9 cellular contexts compared by ENCODE assay signal in genomic region chr1:40825430-40825778, GRCh38. TPM values are rescaled to one million over a fixed set of nuclear protein-coding genes. Genes with fewer than 3 reads are reported as not detected.
A peak's percentile ranks its signal among the peaks of the same experiment; 100 is the strongest.
DNase-seq lines count a peak whose midpoint lies in the region; ATAC-seq, FAIRE-seq and TF ChIP-seq lines count a peak whose summit lies in the region.
"Had no signal": no experiment of that assay in that cellular context is flagged by ENCODE, and none has a peak within 500 bp of the region (broad histone marks: within the 10 kb centered on the region; RNA-seq: fewer than 3 reads in every experiment).

No MANE protein-coding gene starts in this region.

- POLR2A ChIA-PET in AG04450 (lab: Yijun Ruan, JAX), result interaction anchor here (0.6 to 1.5 kb wide), 2 partner anchors 57 to 134 kb away, joined by 3 to 5 read pairs; partner anchors contain the start of gene NFYC

- DNase-seq in AG04450 (ENCODE audit: low read depth, low spot score), result no peak
- peak; percentile 45 for DNase-seq in GM12892 (ENCODE audit: insufficient read length)
- peak; percentile 58 for DNase-seq in Karpas-422
- DNase-seq in NCI-H2227 (lab: John Stamatoyannopoulos, UW; ENCODE audit: unreplicated experiment), result no peak
- no peak for DNase-seq in MM.1S
- DNase-seq in tibial artery, result no peak
- DNase-seq: activated CD8-positive, alpha-beta memory T cell treated with anti-CD3 and anti-CD28 coated beads, Interleukin-2, amount 50 U/mL, for 4 hours had no signal

- intact Hi-C loops in tibial artery (cut with DNase I; ENCODE audit: low total_unique reads), result no loop called here

- peak overlapping the region; percentile 49 for H3K9ac ChIP-seq in Karpas-422 (ENCODE audit: low read length)
- peak overlapping the region; percentile 37 for H3K9ac ChIP-seq in iPS-15b (ENCODE audit: low read depth, low read length)
- H3K9ac ChIP-seq in MM.1S (ENCODE audit: low read length), result no peak overlapping the region

- no peak overlapping the region for H2AFZ ChIP-seq in Karpas-422 (ENCODE audit: low read length)
- no peak overlapping the region for H2AFZ ChIP-seq in MM.1S (ENCODE audit: low read length)

- peaks cover 15% of the 10 kb centered on the region for H3K27me3 ChIP-seq in AG04450 (ENCODE audit: control insufficient read depth, insufficient read depth, low read length)
- H3K27me3 ChIP-seq in Karpas-422 (ENCODE audit: low read length), result no peaks in the 10 kb centered on the region
- no peaks in the 10 kb centered on the region for H3K27me3 ChIP-seq in iPS-15b (ENCODE audit: control insufficient read depth, insufficient read depth, low read length)
- H3K27me3 ChIP-seq in MM.1S (replicated peaks; ENCODE audit: insufficient read depth, low read length), result 0 out of 2 replicates have a peak, but pooled peaks cover 4% of the 10 kb centered on the region
- H3K27me3 ChIP-seq in tibial artery, result no peaks in the 10 kb centered on the region

- peaks cover 58% of the 10 kb centered on the region for H3K4me1 ChIP-seq in Karpas-422 (ENCODE audit: low read length)
- peaks cover 7% of the 10 kb centered on the region for H3K4me1 ChIP-seq in iPS-15b (ENCODE audit: control insufficient read depth, insufficient read depth, low read length)
- H3K4me1 ChIP-seq in MM.1S (ENCODE audit: low read length), result no peaks in the 10 kb centered on the region
- H3K4me1 ChIP-seq in tibial artery, result peaks cover 0 to 40% (median 25%) of the 10 kb centered on the region in 4 donors

- H3K36me3 ChIP-seq in Karpas-422 (ENCODE audit: insufficient read depth, low read length) (no peaks in the 10 kb centered on the region), iPS-15b (ENCODE audit: control insufficient read depth, insufficient read depth, low read length) (no peaks in the 10 kb centered on the region), MM.1S (replicated peaks; ENCODE audit: insufficient read depth, low read length) (no peaks in the 10 kb centered on the region), tibial artery (no peaks in the 10 kb centered on the region)

- CTCF ChIA-PET in AG04450 (lab: Charles Lee), result interaction anchor here (1.0 to 1.7 kb wide), 2 partner anchors 24 to 28 kb away, joined by 3 to 5 read pairs; no protein-coding TSS in a partner anchor

- FAIRE-seq in GM12892 (lab: Jason Lieb, UNC), result no peak

- H3K4me2 ChIP-seq in Karpas-422 (ENCODE audit: low read depth, low read length, poor library complexity, severe bottlenecking) (peak overlapping the region; percentile 45), MM.1S (ENCODE audit: low read depth, low read length) (no peak overlapping the region)

- H3K9me2 ChIP-seq in Karpas-422 (replicated peaks; ENCODE audit: insufficient read depth, low read length) (no peaks in the 10 kb centered on the region), MM.1S (replicated peaks; ENCODE audit: insufficient read depth, low read length) (no peaks in the 10 kb centered on the region)

- TF ChIP-seq POLR2A in GM12892 (IDR thresholded peaks at IDR 0.05; ENCODE audit: low read depth, low read length), result no peak

- H3K27ac ChIP-seq in AG04450 (ENCODE audit: low read depth, low read length) (peak overlapping the region; percentile 47), Karpas-422 (ENCODE audit: low read length) (peak overlapping the region; percentile 39), MM.1S (ENCODE audit: low read length) (no peak overlapping the region), tibial artery (peak overlapping the region in 1 of 2 donors; percentile 28)

- H3F3A ChIP-seq in MM.1S (ENCODE audit: insufficient read depth, low read length), result no peaks in the 10 kb centered on the region

- H3K4me3 ChIP-seq in AG04450 (ENCODE audit: low read depth, low read length) (no peak overlapping the region), Karpas-422 (ENCODE audit: low read length) (no peak overlapping the region), iPS-15b (ENCODE audit: low read depth, low read length) (peak overlapping the region; percentile 18), MM.1S (ENCODE audit: low read length) (no peak overlapping the region), tibial artery (no peak overlapping the region)

- H4K20me1 ChIP-seq in Karpas-422 (ENCODE audit: insufficient read depth, low read depth, low read length), result no peaks in the 10 kb centered on the region
- H4K20me1 ChIP-seq in MM.1S (ENCODE audit: insufficient read depth, low read length), result no peaks in the 10 kb centered on the region

- TF ChIP-seq CTCF in AG04450 (IDR thresholded peaks at IDR 0.05; ENCODE audit: low read depth, low read length) (no peak), MM.1S (IDR thresholded peaks at IDR 0.05; ENCODE audit: low read length) (no peak), tibial artery (IDR thresholded peaks at IDR 0.05) (no peak)

- no peak for ATAC-seq in HG02973 (IDR thresholded peaks at IDR 0.05; ENCODE audit: unreplicated experiment)

- H3K79me2 ChIP-seq in Karpas-422 (ENCODE audit: low read length) (no peaks in the 10 kb centered on the region), MM.1S (ENCODE audit: low read length) (no peaks in the 10 kb centered on the region)

- H3K9me3 ChIP-seq in AG04450 (ENCODE audit: control insufficient read depth, insufficient read depth, low read length) (no peaks in the 10 kb centered on the region), Karpas-422 (ENCODE audit: low read length) (no peaks in the 10 kb centered on the region), iPS-15b (ENCODE audit: control insufficient read depth, insufficient read depth, low read length) (no peaks in the 10 kb centered on the region), MM.1S (replicated peaks; ENCODE audit: insufficient read depth, low read length) (no peaks in the 10 kb centered on the region), tibial artery (no peaks in the 10 kb centered on the region)

RNA-seq across cellular contexts. Expression of gene CITED4, which starts 36.8 kb away (rescaled TPM):
- 0.53 and 0.98 TPM in 2 replicates for polyA plus RNA-seq in AG04450 (2011; rRNA removed)
- polyA minus RNA-seq in AG04450 (2011; rRNA and poly(A)+ RNA removed), result 0.35 and 0.74 TPM in 2 replicates
- polyA plus RNA-seq in GM12892 (2012; ENCODE audit: missing spikeins), result not detected
- total RNA-seq in Karpas-422 (2014; rRNA removed; shearing (Covaris generic); ENCODE audit: low replicate concordance), result not detected in 2 replicates

RNA-seq across cellular contexts. Expression of gene KCNQ4, which starts 41.8 kb away (rescaled TPM):
- 0.04 TPM in 1 of 2 replicates, not detected in the other for polyA plus RNA-seq in AG04450 (2011; rRNA removed)
- polyA minus RNA-seq in AG04450 (2011; rRNA and poly(A)+ RNA removed), result not detected in 2 replicates
- 0.17 TPM for polyA plus RNA-seq in GM12892 (2012; ENCODE audit: missing spikeins)
- total RNA-seq in Karpas-422 (2014; rRNA removed; shearing (Covaris generic); ENCODE audit: low replicate concordance), result 2.3 and 3.2 TPM in 2 replicates

Comparison
In these comparisons a context has a peak if more than half of its experiments do, and no peak if none do; other contexts are left out.
1. DNase-seq: peak in GM12892 (single experiment) and Karpas-422 (single experiment); none in AG04450 (single experiment), NCI-H2227 (single experiment), MM.1S (single experiment) and tibial artery (0 of 2).